8 cellular contexts compared by ENCODE assay signal in the genomic region with DNA sequence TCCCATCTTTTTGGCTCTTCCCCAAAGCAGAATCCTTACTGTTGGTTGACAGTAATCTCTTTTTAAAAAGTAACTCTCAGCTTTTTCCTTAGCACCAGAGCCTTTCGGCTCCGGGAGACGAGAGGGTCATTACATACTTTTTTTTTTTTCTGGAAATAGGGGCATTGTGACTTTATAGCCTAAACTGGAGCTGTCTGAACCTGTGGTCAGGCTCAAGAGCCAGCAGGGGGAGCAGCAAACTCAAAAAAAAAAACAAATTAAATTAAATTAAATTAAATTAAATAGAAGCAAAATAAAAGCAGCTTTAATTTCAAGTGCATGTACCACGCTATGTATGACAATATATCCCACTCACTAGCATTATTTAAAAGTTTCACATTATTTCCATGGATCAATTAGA.
DNase-seq lines count a peak whose midpoint lies in the region; ATAC-seq and TF ChIP-seq lines count a peak whose summit lies in the region.

No MANE protein-coding gene starts in this region.

- H3K4me1 ChIP-seq in left lung: no peaks in the 10 kb centered on the region

- H3K27me3 ChIP-seq in left lung: no peaks in the 10 kb centered on the region

- peaks cover 2% of the 10 kb centered on the region for H3K36me3 Mint-ChIP-seq in activated naive CD8-positive, alpha-beta T cell treated with anti-CD3 and anti-CD28 coated beads, Interleukin-2, amount 10 ng/mL, durations not matched to agents 7 days and 5 days

- peak; percentile 24 to 25 for TF ChIP-seq CTCF in left lung (IDR thresholded peaks at IDR 0.05)

- peak overlapping the region; percentile 62 for H3K4me3 Mint-ChIP-seq in activated naive CD8-positive, alpha-beta T cell treated with anti-CD3 and anti-CD28 coated beads, Interleukin-2, amount 10 ng/mL, durations not matched to agents 7 days and 5 days

- no peaks in the 10 kb centered on the region for H3K36me3 ChIP-seq in left lung

- H3K27ac Mint-ChIP-seq in activated naive CD8-positive, alpha-beta T cell treated with anti-CD3 and anti-CD28 coated beads, Interleukin-2, amount 10 ng/mL, durations not matched to agents 7 days and 5 days: peak overlapping the region; percentile 69

- intact Hi-C loops in left lung (cut with DNase I): loop anchor here in 1 of 2 donors (10.0 kb wide), 1 partner anchor 488 kb away; no protein-coding TSS in a partner anchor

- DNase-seq in AG20443 (ENCODE audit: low spot score): peak; percentile 47
- DNase-seq in activated naive CD8-positive, alpha-beta T cell treated with anti-CD3 and anti-CD28 coated beads, Interleukin-2, amount 10 ng/mL, durations not matched to agents 7 days and 5 days: no peak
- DNase-seq in left lung: no peak
- no peak for DNase-seq in AML-193 (lab: John Stamatoyannopoulos, UW)
- no peak for DNase-seq in SHP77 treated with DMSO at 0.1 percent for 48 hours (lab: John Stamatoyannopoulos, UW)
- no peak for DNase-seq in NCI-H1048 (lab: John Stamatoyannopoulos, UW)

- peak; percentile 29 for ATAC-seq in GM21717 (IDR thresholded peaks at IDR 0.05; ENCODE audit: unreplicated experiment)
- ATAC-seq in activated naive CD8-positive, alpha-beta T cell treated with anti-CD3 and anti-CD28 coated beads, Interleukin-2, amount 10 ng/mL, durations not matched to agents 7 days and 5 days (ENCODE audit: low read depth): no peak
- ATAC-seq in left lung: no peak
- no peak for ATAC-seq in HG02759 (IDR thresholded peaks at IDR 0.05; ENCODE audit: unreplicated experiment)

- no peaks in the 10 kb centered on the region for H3K9me3 Mint-ChIP-seq in activated naive CD8-positive, alpha-beta T cell treated with anti-CD3 and anti-CD28 coated beads, Interleukin-2, amount 10 ng/mL, durations not matched to agents 7 days and 5 days

- POLR2A ChIA-PET in activated naive CD8-positive, alpha-beta T cell treated with anti-CD3 and anti-CD28 coated beads, Interleukin-2, amount 10 ng/mL, durations not matched to agents 7 days and 5 days (lab: Charles Lee): no interaction called here

- no peaks in the 10 kb centered on the region for H3K9me3 ChIP-seq in left lung

- H3K4me3 ChIP-seq in left lung: no peak overlapping the region

- peaks cover 37% of the 10 kb centered on the region for H3K4me1 Mint-ChIP-seq in activated naive CD8-positive, alpha-beta T cell treated with anti-CD3 and anti-CD28 coated beads, Interleukin-2, amount 10 ng/mL, durations not matched to agents 7 days and 5 days

- H3K27ac ChIP-seq in left lung: no peak overlapping the region

- no peaks in the 10 kb centered on the region for H3K27me3 Mint-ChIP-seq in activated naive CD8-positive, alpha-beta T cell treated with anti-CD3 and anti-CD28 coated beads, Interleukin-2, amount 10 ng/mL, durations not matched to agents 7 days and 5 days
